In the genomic region with DNA sequence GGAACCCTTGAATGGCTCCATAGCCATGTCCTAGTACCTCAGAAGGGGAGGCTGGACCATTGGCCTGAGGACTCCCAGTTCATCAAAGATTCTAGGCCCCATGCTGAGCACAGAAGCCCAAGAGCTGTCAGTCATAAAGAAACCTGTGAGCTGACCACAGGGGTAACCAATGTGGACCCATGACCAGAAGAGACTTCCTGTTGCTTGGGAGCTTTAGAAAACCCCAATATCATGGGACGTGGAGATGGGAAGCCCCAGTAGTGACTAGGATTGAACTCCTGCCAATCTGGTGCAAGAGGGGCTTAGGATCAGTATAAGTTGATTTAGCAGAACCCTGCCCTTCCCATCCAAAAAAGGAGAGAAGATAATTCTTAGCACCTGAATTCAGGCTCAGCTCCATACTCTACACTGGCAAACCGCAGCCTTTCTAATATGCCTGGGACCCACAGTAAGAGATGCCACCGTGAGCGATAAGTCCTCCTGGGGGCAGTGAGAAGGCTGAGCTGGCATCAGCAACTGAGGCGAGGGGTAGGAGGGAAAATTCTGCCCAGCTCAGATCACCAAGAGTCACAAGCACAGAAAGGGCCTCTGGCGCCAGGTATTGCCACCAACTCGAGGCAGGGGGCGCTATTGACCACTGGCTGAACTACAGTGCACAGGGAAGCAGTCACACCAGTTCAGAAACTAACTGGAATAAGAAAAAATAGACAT, we compare ENCODE assay signal across 9 cellular contexts.
A peak's percentile ranks its signal among the peaks of the same experiment; 100 is the strongest.
DNase-seq lines count a peak whose midpoint lies in the region; ATAC-seq, FAIRE-seq and TF ChIP-seq lines count a peak whose summit lies in the region.
"Had no signal": no experiment of that assay in that cellular context is flagged by ENCODE, and none has a peak within 500 bp of the region (broad histone marks: within the 10 kb centered on the region; RNA-seq: fewer than 3 reads in every experiment).

No MANE protein-coding gene starts in this region.

- no peaks in the 10 kb centered on the region for H3K27me3 ChIP-seq in Panc1 (ENCODE audit: control insufficient read depth, insufficient read depth, low read length)
- H3K27me3 ChIP-seq in endothelial cell of umbilical vein (ENCODE audit: control insufficient read depth in 2 of 2, insufficient read depth in 2 of 2, low read length in 2 of 2) = no peaks in the 10 kb centered on the region
- no peaks in the 10 kb centered on the region for H3K27me3 ChIP-seq in gastrocnemius medialis

- DNase-seq in NCI-H2196 (lab: John Stamatoyannopoulos, UW; ENCODE audit: unreplicated experiment) (peak; percentile 19), NCI-H2196 treated with DMSO at 0.1 percent for 48 hours (lab: John Stamatoyannopoulos, UW; ENCODE audit: unreplicated experiment) (no peak), Panc1 (ENCODE audit: low read depth, low spot score) (peak; percentile 36), endothelial cell of umbilical vein (ENCODE audit: low read depth, low spot score) (peak; percentile 46), gastrocnemius medialis (peak in 1 of 2 donors; percentile 28), DMS79 (lab: John Stamatoyannopoulos, UW) (no peak)

- H4K20me1 ChIP-seq in endothelial cell of umbilical vein (replicated peaks; ENCODE audit: control insufficient read depth, extremely low read depth, insufficient read depth, low read length) = no peaks in the 10 kb centered on the region

- CTCF ChIA-PET in Panc1 (lab: Charles Lee) = interaction anchor here (0.6 to 1.3 kb wide), 6 partner anchors 54 to 234 kb away, joined by 3 to 7 read pairs (median 4); no protein-coding TSS in a partner anchor
- CTCF ChIA-PET in endothelial cell of umbilical vein (lab: Charles Lee) = interaction anchor here (0.6 to 2.8 kb wide), 30 partner anchors 12 to 1366 kb away, joined by 3 to 97 read pairs (median 4); no protein-coding TSS in a partner anchor

- no peaks in the 10 kb centered on the region for H3K36me3 ChIP-seq in Panc1 (ENCODE audit: control insufficient read depth, insufficient read depth, low read length)
- no peaks in the 10 kb centered on the region for H3K36me3 ChIP-seq in endothelial cell of umbilical vein (ENCODE audit: control insufficient read depth in 2 of 2, extremely low read depth in 1 of 2, insufficient read depth in 2 of 2, low read length in 2 of 2)
- H3K36me3 ChIP-seq in gastrocnemius medialis = no peaks in the 10 kb centered on the region

- no peak for TF ChIP-seq POLR2A in endothelial cell of umbilical vein (IDR thresholded peaks at IDR 0.05; ENCODE audit: low read depth, low read length)
- no peak for TF ChIP-seq POLR2A in gastrocnemius medialis (IDR thresholded peaks at IDR 0.05)

- POLR2A ChIA-PET in Panc1 (lab: Charles Lee) (no interaction called here), endothelial cell of umbilical vein (lab: Charles Lee) (no interaction called here)

- no peak overlapping the region for H3K4me2 ChIP-seq in endothelial cell of umbilical vein (ENCODE audit: insufficient read depth, low read length)

- H3K79me2 ChIP-seq in endothelial cell of umbilical vein (ENCODE audit: control insufficient read depth, insufficient read depth, low read length) = no peaks in the 10 kb centered on the region

- BruUV-seq in Panc1 (replicated peaks; lab: Mats Ljungman, UMichigan) (no TSS peak), endothelial cell of umbilical vein (replicated peaks; lab: Mats Ljungman, UMichigan) (no TSS peak)

- intact Hi-C loops in Panc1 (cut with micrococcal nuclease; ENCODE audit: unreplicated experiment) = no loop called here
- intact Hi-C loops in endothelial cell of umbilical vein (cut with micrococcal nuclease) = no loop called here
- intact Hi-C loops in gastrocnemius medialis (cut with DNase I; ENCODE audit: low total_unique reads) = no loop called here

- H3K9ac ChIP-seq in endothelial cell of umbilical vein (replicated peaks; ENCODE audit: extremely low read depth, insufficient read depth, low read length) = no peak overlapping the region

- TF ChIP-seq CTCF in Panc1 (IDR thresholded peaks at IDR 0.05) = peak; percentile 90
- TF ChIP-seq CTCF in endothelial cell of umbilical vein (IDR thresholded peaks at IDR 0.05; ENCODE audit: extremely low read depth in 1 of 2, insufficient read depth in 1 of 2, low read depth in 1 of 2, low read length in 2 of 2) = peak; percentile 60 to 75
- TF ChIP-seq CTCF in gastrocnemius medialis (IDR thresholded peaks at IDR 0.05 in 4 of 5, conservative IDR thresholded peaks at IDR 0.05 in 1 of 5) = peak in 4 of 5 experiments; percentile 17 to 64 (median 40)

- no peaks in the 10 kb centered on the region for H3K9me1 ChIP-seq in endothelial cell of umbilical vein (replicated peaks; ENCODE audit: control insufficient read depth, extremely low read depth, insufficient read depth, low read length)

- ATAC-seq in GM19455 (IDR thresholded peaks at IDR 0.05; ENCODE audit: unreplicated experiment) (peak; percentile 69), HG03354 (IDR thresholded peaks at IDR 0.05; ENCODE audit: poor library complexity, severe bottlenecking, unreplicated experiment) (peak; percentile 87), Panc1 (peak; percentile 90), gastrocnemius medialis (peak; percentile 36 to 41)

- dilution Hi-C loops in endothelial cell of umbilical vein (cut with MboI; ENCODE audit: extremely low pct_ligation_motif_present, low sequenced_read_pairs) = no loop called here

- H3K4me3 ChIP-seq in Panc1 (ENCODE audit: low read depth in 2 of 2, low read length in 2 of 2) (no peak overlapping the region), endothelial cell of umbilical vein (replicated peaks in 1 of 3; ENCODE audit: insufficient read depth in 1 of 3, low read depth in 1 of 3, low read length in 3 of 3) (no peak overlapping the region), gastrocnemius medialis (no peak overlapping the region)

- no peaks in the 10 kb centered on the region for H3K9me3 ChIP-seq in Panc1 (ENCODE audit: control insufficient read depth, insufficient read depth, low read depth, low read length)
- no peaks in the 10 kb centered on the region for H3K9me3 ChIP-seq in endothelial cell of umbilical vein (replicated peaks; ENCODE audit: control insufficient read depth, insufficient read depth, low read length)
- H3K9me3 ChIP-seq in gastrocnemius medialis = no peaks in the 10 kb centered on the region

- no peak overlapping the region for H2AFZ ChIP-seq in endothelial cell of umbilical vein (ENCODE audit: low read depth, low read length)

- H3K27ac ChIP-seq in Panc1 (ENCODE audit: low read length) (no peak overlapping the region), endothelial cell of umbilical vein (ENCODE audit: insufficient read depth, low read depth, low read length) (no peak overlapping the region), gastrocnemius medialis (no peak overlapping the region)

- in situ Hi-C loops in Panc1 (cut with HindIII; ENCODE audit: low pct_unique_long_range_greater_than_20kb, low sequenced_read_pairs) (no loop called here), gastrocnemius medialis (cut with MboI; ENCODE audit: low sequenced_read_pairs in 4 of 4) (no loop called here)

- no peak for FAIRE-seq in endothelial cell of umbilical vein (lab: Jason Lieb, UNC)
- FAIRE-seq: G401.6 had no signal

- H3K4me1 ChIP-seq in Panc1 (ENCODE audit: control insufficient read depth, insufficient read depth, low read length) (no peaks in the 10 kb centered on the region), endothelial cell of umbilical vein (ENCODE audit: control insufficient read depth, extremely low read depth, insufficient read depth, low read length) (no peaks in the 10 kb centered on the region), gastrocnemius medialis (no peaks in the 10 kb centered on the region)

TF ChIP-seq in endothelial cell of umbilical vein, 7 proteins besides CTCF, POLR2A, EP300 and RAD21:
- TF ChIP-seq POLR2AphosphoS5 (IDR thresholded peaks at IDR 0.05; ENCODE audit: insufficient read depth, low read depth, low read length) = no peak
- no peak for TF ChIP-seq JUN (IDR thresholded peaks at IDR 0.05; ENCODE audit: borderline replicate concordance, insufficient read depth, insufficient read length, low read depth)
- TF ChIP-seq GATA2 (IDR thresholded peaks at IDR 0.05; ENCODE audit: insufficient read depth, insufficient read length, low read depth, low read length) = no peak
- no peak for TF ChIP-seq EZH2 (IDR thresholded peaks at IDR 0.05; ENCODE audit: borderline replicate concordance, low read depth, low read length, severe bottlenecking)
- TF ChIP-seq, protein P1, sequence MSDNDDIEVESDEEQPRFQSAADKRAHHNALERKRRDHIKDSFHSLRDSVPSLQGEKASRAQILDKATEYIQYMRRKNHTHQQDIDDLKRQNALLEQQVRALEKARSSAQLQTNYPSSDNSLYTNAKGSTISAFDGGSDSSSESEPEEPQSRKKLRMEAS (IDR thresholded peaks at IDR 0.05; ENCODE audit: insufficient read depth, insufficient read length) = no peak
- no peak for TF ChIP-seq MYC (IDR thresholded peaks at IDR 0.05; ENCODE audit: low read depth, low read length)
- no peak for TF ChIP-seq FOS (IDR thresholded peaks at IDR 0.05; ENCODE audit: borderline replicate concordance, insufficient read depth, low read length)

Comparison
In these comparisons a context has a peak if more than half of its experiments do, and no peak if none do; other contexts are left out.
1. DNase-seq: peak in NCI-H2196 (single experiment), Panc1 (single experiment) and endothelial cell of umbilical vein (single experiment); none in NCI-H2196 treated with DMSO at 0.1 percent for 48 hours (single experiment) and DMS79 (single experiment).
2. ATAC-seq: peak in every context shown above with its lines; median percentile 90 in Panc1; 87 in HG03354; 69 in GM19455; 38 in gastrocnemius medialis.
3. Peak in every context shown above with its lines, with median percentiles within 50 percentile points of each other: CTCF ChIP-seq.